In genomic region chr2:121583555-121583954, GRCh38 we compare ENCODE assay signal across 20 cellular contexts. TPM values are rescaled to one million over a fixed set of nuclear protein-coding genes. Genes with fewer than 3 reads are reported as not detected.
DNase-seq lines count a peak whose midpoint lies in the region; ATAC-seq, FAIRE-seq and TF ChIP-seq lines count a peak whose summit lies in the region.
"Had no signal": no experiment of that assay in that cellular context is flagged by ENCODE, and none has a peak within 500 bp of the region (broad histone marks: within the 10 kb centered on the region; RNA-seq: fewer than 3 reads in every experiment).

No MANE protein-coding gene starts in this region.

- in situ Hi-C loops in GM12878 (cut with MboI) = no loop called here

- H3K9me3 ChIP-seq in GM12878 (replicated peaks; ENCODE audit: control insufficient read depth, insufficient read depth, low read length) (no peaks in the 10 kb centered on the region), lower lobe of right lung (no peaks in the 10 kb centered on the region)
- H3K9me3 ChIP-seq: SJCRH30 had no signal

- no TSS peak for BruUV-seq in GM12878 (replicated peaks; lab: Mats Ljungman, UMichigan)

- TF ChIP-seq POLR2A in GM12878 (IDR thresholded peaks at IDR 0.05; ENCODE audit: low read depth, low read length) = no peak

- no peak for TF ChIP-seq RAD21 in GM12878 (IDR thresholded peaks at IDR 0.05; ENCODE audit: insufficient read depth, low read depth, low read length)

- no peak overlapping the region for H3K9ac ChIP-seq in GM12878 (ENCODE audit: control insufficient read depth, insufficient read depth, low read length)

- H3K4me2 ChIP-seq in GM12878 (ENCODE audit: control insufficient read depth, insufficient read depth) = no peak overlapping the region
- H3K4me2 ChIP-seq: PC-9 had no signal

- no peak overlapping the region for H3K4me3 ChIP-seq in GM12878
- no peak overlapping the region for H3K4me3 ChIP-seq in lower lobe of right lung
- H3K4me3 ChIP-seq: PC-9, SJCRH30 had no signal

- H3K27me3 Mint-ChIP-seq in activated T-cell treated with anti-CD3 and anti-CD28 coated beads, Interleukin-2, amount 50 U/mL, for 72 hours (ENCODE audit: low read depth) = no peaks in the 10 kb centered on the region
- H3K27me3 Mint-ChIP-seq: CD4-positive, alpha-beta memory T cell; IgD-negative memory B cell had no signal

- TF ChIP-seq CTCF in GM12878 (IDR thresholded peaks at IDR 0.05 in 2 of 3, conservative IDR thresholded peaks at IDR 0.05 in 1 of 3; ENCODE audit: control insufficient read depth in 2 of 3, extremely low read depth in 1 of 3, insufficient read depth in 1 of 3, low read depth in 3 of 3, low read length in 3 of 3) (no peak), lower lobe of right lung (IDR thresholded peaks at IDR 0.05) (no peak)

- TF ChIP-seq EP300 in GM12878 (IDR thresholded peaks at IDR 0.05; ENCODE audit: borderline replicate concordance in 1 of 2, control insufficient read depth in 1 of 2, low read depth in 2 of 2, low read length in 2 of 2) = no peak

- no peak overlapping the region for H2AFZ ChIP-seq in GM12878 (ENCODE audit: control insufficient read depth, low read depth, low read length)
- H2AFZ ChIP-seq: PC-9 had no signal

- RAD21 ChIA-PET in GM12878 (lab: Charles Lee; ENCODE audit: unreplicated experiment) = no interaction called here

- POLR2A ChIA-PET in GM12878 (lab: Charles Lee) = interaction anchor here (0.5 to 0.7 kb wide), 3 partner anchors 16 to 46 kb away, joined by 3 read pairs; no protein-coding TSS in a partner anchor

- H3K27ac ChIP-seq in GM12878 (ENCODE audit: control insufficient read depth, insufficient read depth) (no peak overlapping the region), lower lobe of right lung (no peak overlapping the region)
- H3K27ac ChIP-seq: PC-9, SJCRH30 had no signal

- peaks cover 22% of the 10 kb centered on the region for H3K79me2 ChIP-seq in GM12878 (ENCODE audit: control insufficient read depth, insufficient read depth, low read length)

- H3K4me1 Mint-ChIP-seq in activated T-cell treated with anti-CD3 and anti-CD28 coated beads, Interleukin-2, amount 50 U/mL, for 72 hours (ENCODE audit: low read depth) = peaks cover 47% of the 10 kb centered on the region

- intact Hi-C loops in GM12878 (cut with micrococcal nuclease; ENCODE audit: unreplicated experiment) (no loop called here), lower lobe of right lung (cut with DNase I) (no loop called here)

- DNase-seq in NCI-H1436 (lab: John Stamatoyannopoulos, UW) = peak; percentile 10
- no peak for DNase-seq in NCI-H1436 treated with DMSO at 0.1 percent for 48 hours (lab: John Stamatoyannopoulos, UW)
- peak in 1 of 2 donors; percentile 2 for DNase-seq in activated T-cell treated with anti-CD3 and anti-CD28 coated beads, Interleukin-2, amount 50 U/mL, for 72 hours
- no peak for DNase-seq in activated T-cell treated with anti-CD3 and anti-CD28 coated beads for 4 hours
- DNase-seq in GM12878 (ENCODE audit: low read depth, low spot score) = no peak
- DNase-seq in lower lobe of right lung = no peak
- no peak for DNase-seq in NCI-H524 treated with DMSO at 0.1 percent for 48 hours (lab: John Stamatoyannopoulos, UW)
- DNase-seq: CD4-positive, alpha-beta memory T cell; H7; NCI-H146; SJCRH30 had no signal

- H4K20me1 ChIP-seq in GM12878 (ENCODE audit: control insufficient read depth, insufficient read depth) = no peaks in the 10 kb centered on the region

- CTCF ChIA-PET in GM12878 (lab: Yijun Ruan, JAX) = interaction anchor here (1.0 kb wide), 1 partner anchor 11 kb away, joined by 4 read pairs; no protein-coding TSS in a partner anchor

- H3K4me1 ChIP-seq in GM12878 (ENCODE audit: control insufficient read depth, insufficient read depth, low read length) (no peaks in the 10 kb centered on the region), lower lobe of right lung (peaks cover 5% of the 10 kb centered on the region)

- H3K9me3 Mint-ChIP-seq in activated T-cell treated with anti-CD3 and anti-CD28 coated beads, Interleukin-2, amount 50 U/mL, for 72 hours = no peaks in the 10 kb centered on the region
- H3K9me3 Mint-ChIP-seq: IgD-negative memory B cell had no signal

- H3K36me3 ChIP-seq in GM12878 (ENCODE audit: control insufficient read depth in 2 of 2, insufficient read depth in 2 of 2, low read length in 1 of 2) = peaks cover 0 to 3% of the 10 kb centered on the region in 2 experiments; a peak in 1 of 4 replicates
- H3K36me3 ChIP-seq in lower lobe of right lung = peaks cover 4% of the 10 kb centered on the region
- H3K36me3 ChIP-seq: SJCRH30 had no signal

- 84% methylated on average over 3 of the region's 3 CpGs for WGBS in GM12878 (ENCODE audit: insufficient coverage, insufficient replicate concordance, low lambda C conversion rate, missing lambda C conversion rate)

- no peak overlapping the region for H3K27ac Mint-ChIP-seq in activated T-cell treated with anti-CD3 and anti-CD28 coated beads, Interleukin-2, amount 50 U/mL, for 72 hours

- H3K27me3 ChIP-seq in GM12878 (replicated peaks in 1 of 2; ENCODE audit: control insufficient read depth in 2 of 2, insufficient read depth in 2 of 2, low read length in 1 of 2) (no peaks in the 10 kb centered on the region), lower lobe of right lung (ENCODE audit: low read depth) (no peaks in the 10 kb centered on the region)
- H3K27me3 ChIP-seq: SJCRH30 had no signal

- H3K36me3 Mint-ChIP-seq in activated T-cell treated with anti-CD3 and anti-CD28 coated beads, Interleukin-2, amount 50 U/mL, for 72 hours (ENCODE audit: insufficient read depth in 2 of 2) = no peaks in the 10 kb centered on the region

- no peak for FAIRE-seq in GM12878 (lab: Jason Lieb, UNC)
- FAIRE-seq: G401.6, GM12892, HTR-8/SVneo had no signal

- no peak overlapping the region for H3K4me3 Mint-ChIP-seq in activated T-cell treated with anti-CD3 and anti-CD28 coated beads, Interleukin-2, amount 50 U/mL, for 72 hours
- H3K4me3 Mint-ChIP-seq: CD4-positive, alpha-beta memory T cell; IgD-negative memory B cell had no signal

- SMC1A ChIA-PET in GM12878 (lab: Charles Lee; ENCODE audit: uncharacterized antibody, unreplicated experiment) = interaction anchor here (0.8 to 1.4 kb wide), 3 partner anchors 12 to 39 kb away, joined by 3 to 4 read pairs (median 3); no protein-coding TSS in a partner anchor

- ATAC-seq in activated T-cell treated with anti-CD3 and anti-CD28 coated beads, Interleukin-2, amount 50 U/mL, for 72 hours (replicated peaks in 1 of 2) = peak; percentile 80 to 86
- ATAC-seq in GM19395 (IDR thresholded peaks at IDR 0.05; ENCODE audit: unreplicated experiment) = peak; percentile 56
- peak; percentile 66 for ATAC-seq in GM12878
- ATAC-seq in lower lobe of right lung = no peak

TF ChIP-seq in GM12878, 131 proteins besides CTCF, POLR2A, EP300 and RAD21:
- TF ChIP-seq NR2C1 (IDR thresholded peaks at IDR 0.05) (no peak), RBBP5 (conservative IDR thresholded peaks at IDR 0.05) (no peak), PKNOX1 (IDR thresholded peaks at IDR 0.05) (peak; percentile 41; the same call in 1 of the 2 replicates)

RNA-seq across cellular contexts. Expression of gene RNU4ATAC, which starts 52.9 kb away (rescaled TPM):
- not detected for total RNA-seq in activated T-cell treated with anti-CD3 and anti-CD28 coated beads, Interleukin-2, amount 50 U/mL, for 72 hours
- not detected in 2 replicates for total RNA-seq in GM12878 (2013; cell fraction: nucleolus; rRNA removed)
- total RNA-seq in GM12878 (2014; rRNA removed) (not detected in 2 replicates), GM12878 (2014; rRNA removed; fragmentation: Illumina TruSeq; extraction: Trizol) (not detected in 2 replicates), GM12878 (2021) (not detected in 2 replicates), lower lobe of right lung (24.8 TPM)
- not detected for polyA plus RNA-seq in GM12878 (2011; ENCODE audit: low read depth)
- polyA plus RNA-seq in GM12878 (2011; rRNA removed) (not detected in 2 replicates), GM12878 (2014; fragmentation: Illumina TruSeq; extraction: Trizol) (not detected in 2 replicates), GM12878 (2014; fragmentation: Nextera tagmentation; extraction: Ambion mirVana) (not detected), GM12878 (2014; rRNA removed) (not detected in 2 replicates), GM12878 (2016; fragmentation: Nextera tagmentation; extraction: Ambion mirVana) (1 to 10 TPM in 1 of 2 experiments, not detected in 1; 6.6 TPM)
- polyA plus RNA-seq in GM12878 (2011; cell fraction: cytosol; rRNA removed) = not detected in 2 replicates
- not detected in 2 replicates for polyA plus RNA-seq in GM12878 (2011; cell fraction: nucleus; rRNA removed)
- not detected in 2 replicates for polyA plus RNA-seq in GM12878 (2012)
- under 0.01 and 5,859 TPM in 2 replicates for polyA minus RNA-seq in GM12878 (2011; rRNA and poly(A)+ RNA removed)
- polyA minus RNA-seq in GM12878 (2011; cell fraction: cytosol; rRNA and poly(A)+ RNA removed) = 3,416 and 4,512 TPM in 2 replicates
- under 0.01 TPM in 2 replicates for polyA minus RNA-seq in GM12878 (2011; cell fraction: nucleus; rRNA and poly(A)+ RNA removed)
- total RNA-seq: A172; CD4-positive, alpha-beta memory T cell; H7; LHCN-M2; PC-9 had no signal
- polyA plus RNA-seq: BJ; CD4-positive, alpha-beta memory T cell; IgD-negative memory B cell had no signal

Comparison
In these comparisons a context has a peak if more than half of its experiments do, and no peak if none do; other contexts are left out.
1. ATAC-seq: peak in activated T-cell treated with anti-CD3 and anti-CD28 coated beads, Interleukin-2, amount 50 U/mL, for 72 hours (2 of 2), GM19395 (single experiment) and GM12878 (single experiment); none in lower lobe of right lung (0 of 2).